Comparison of ENCODE assay signal across 8 cellular contexts in the genomic region with DNA sequence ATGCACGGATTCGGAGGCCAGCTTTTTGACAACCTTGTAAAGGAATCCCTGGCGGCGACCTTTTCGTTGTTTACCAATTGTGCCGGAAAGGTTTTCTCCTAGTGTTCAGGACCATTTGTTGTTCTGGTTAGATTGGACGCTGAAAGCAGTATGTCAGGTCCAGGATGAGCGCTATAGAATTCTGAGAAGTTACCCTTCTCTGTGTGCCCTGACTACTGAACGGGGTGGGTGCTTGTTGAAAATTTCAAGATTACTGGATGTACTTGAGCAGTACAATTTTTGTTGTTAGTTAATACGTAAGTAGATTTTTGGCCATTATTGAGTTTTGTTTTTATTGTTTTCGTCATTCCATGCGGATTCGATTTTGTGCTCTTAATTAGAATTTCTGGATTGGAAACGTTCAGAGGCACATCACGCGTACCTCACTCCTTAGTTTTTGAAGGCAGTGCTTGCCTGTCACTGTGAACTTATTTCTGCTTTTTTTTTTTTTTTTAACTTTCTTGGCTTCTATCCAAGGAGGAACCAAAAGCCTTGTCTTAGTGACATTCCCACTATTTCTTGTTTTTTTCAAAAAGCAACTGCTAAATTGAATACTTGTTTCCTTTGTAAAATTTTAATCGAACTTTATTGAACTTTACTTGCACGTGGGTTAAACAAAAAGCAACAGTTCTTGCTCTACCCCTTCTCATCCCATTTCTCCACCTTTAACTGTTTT. TPM values are rescaled to one million over a fixed set of nuclear protein-coding genes. Genes with fewer than 3 reads are reported as not detected.
A peak's percentile ranks its signal among the peaks of the same experiment; 100 is the strongest.
DNase-seq lines count a peak whose midpoint lies in the region; ATAC-seq lines count a peak whose summit lies in the region.

No MANE protein-coding gene starts in this region.

- peak; percentile 21 for ATAC-seq in activated CD4-positive, alpha-beta T cell treated with anti-CD3 and anti-CD28 coated beads for 36 hours
- peak; percentile 14 for ATAC-seq in HG03342 (IDR thresholded peaks at IDR 0.05; ENCODE audit: unreplicated experiment)
- ATAC-seq in activated naive CD8-positive, alpha-beta T cell treated with anti-CD3 and anti-CD28 coated beads, Interleukin-2, amount 10 ng/mL, durations not matched to agents 7 days and 5 days (ENCODE audit: low read depth): peak; percentile 10
- peak; percentile 30 for ATAC-seq in stimulated activated naive CD8-positive, alpha-beta T cell treated with anti-CD3 and anti-CD28 coated beads, Interleukin-15, amount 100 ng/mL, for 72 hours

- H3K27me3 Mint-ChIP-seq in activated CD4-positive, alpha-beta T cell treated with anti-CD3 and anti-CD28 coated beads for 36 hours: no peaks in the 10 kb centered on the region
- H3K27me3 Mint-ChIP-seq in activated naive CD8-positive, alpha-beta T cell treated with anti-CD3 and anti-CD28 coated beads, Interleukin-2, amount 10 ng/mL, durations not matched to agents 7 days and 5 days: no peaks in the 10 kb centered on the region
- H3K27me3 Mint-ChIP-seq in stimulated activated naive CD8-positive, alpha-beta T cell treated with anti-CD3 and anti-CD28 coated beads, Interleukin-15, amount 100 ng/mL, for 72 hours: no peaks in the 10 kb centered on the region

- DNase-seq in activated CD4-positive, alpha-beta T cell treated with anti-CD3 and anti-CD28 coated beads for 36 hours: no peak
- no peak for DNase-seq in activated CD4-positive, alpha-beta T cell treated with anti-CD3 and anti-CD28 coated beads, Interleukin-2, amount 50 U/mL, for 1 hour
- no peak for DNase-seq in activated naive CD8-positive, alpha-beta T cell treated with anti-CD3 and anti-CD28 coated beads, Interleukin-2, amount 10 ng/mL, durations not matched to agents 7 days and 5 days
- no peak for DNase-seq in stimulated activated naive CD8-positive, alpha-beta T cell treated with anti-CD3 and anti-CD28 coated beads, Interleukin-15, amount 100 ng/mL, for 72 hours
- DNase-seq in H4 (ENCODE audit: low spot score): no peak
- DNase-seq in hepatic stellate cell (ENCODE audit: low spot score): no peak

- peak overlapping the region; percentile 95 for H3K4me3 ChIP-seq in iPS-18c (ENCODE audit: insufficient read depth, low read depth, low read length)

- intact Hi-C loops in activated CD4-positive, alpha-beta T cell treated with anti-CD3 and anti-CD28 coated beads for 36 hours (cut with DNase I, micrococcal nuclease): loop anchor here (1.0 to 10.0 kb wide), 14 partner anchors 52 to 1251 kb away; partner anchors contain the start of genes CFAP61 (in 1 of the 2), CRNKL1 (in 1 of the 2), INSM1 (in 1 of the 2) and KIZ (in 1 of the 2)

- H3K9me3 Mint-ChIP-seq in activated CD4-positive, alpha-beta T cell treated with anti-CD3 and anti-CD28 coated beads for 36 hours (ENCODE audit: low read depth): no peaks in the 10 kb centered on the region
- H3K9me3 Mint-ChIP-seq in activated naive CD8-positive, alpha-beta T cell treated with anti-CD3 and anti-CD28 coated beads, Interleukin-2, amount 10 ng/mL, durations not matched to agents 7 days and 5 days: peaks cover 6% of the 10 kb centered on the region
- no peaks in the 10 kb centered on the region for H3K9me3 Mint-ChIP-seq in stimulated activated naive CD8-positive, alpha-beta T cell treated with anti-CD3 and anti-CD28 coated beads, Interleukin-15, amount 100 ng/mL, for 72 hours

- H3K36me3 Mint-ChIP-seq in activated CD4-positive, alpha-beta T cell treated with anti-CD3 and anti-CD28 coated beads for 36 hours (ENCODE audit: low read depth): peaks cover 35% of the 10 kb centered on the region
- H3K36me3 Mint-ChIP-seq in activated naive CD8-positive, alpha-beta T cell treated with anti-CD3 and anti-CD28 coated beads, Interleukin-2, amount 10 ng/mL, durations not matched to agents 7 days and 5 days: peaks cover 26% of the 10 kb centered on the region

- H3K27ac Mint-ChIP-seq in activated CD4-positive, alpha-beta T cell treated with anti-CD3 and anti-CD28 coated beads for 36 hours: peak overlapping the region; percentile 98
- H3K27ac Mint-ChIP-seq in activated naive CD8-positive, alpha-beta T cell treated with anti-CD3 and anti-CD28 coated beads, Interleukin-2, amount 10 ng/mL, durations not matched to agents 7 days and 5 days: peak overlapping the region; percentile 99
- H3K27ac Mint-ChIP-seq in stimulated activated naive CD8-positive, alpha-beta T cell treated with anti-CD3 and anti-CD28 coated beads, Interleukin-15, amount 100 ng/mL, for 72 hours: peak overlapping the region; percentile 99 to 100

- H3K4me1 Mint-ChIP-seq in activated CD4-positive, alpha-beta T cell treated with anti-CD3 and anti-CD28 coated beads for 36 hours: peaks cover 34% of the 10 kb centered on the region
- peaks cover 30% of the 10 kb centered on the region for H3K4me1 Mint-ChIP-seq in activated naive CD8-positive, alpha-beta T cell treated with anti-CD3 and anti-CD28 coated beads, Interleukin-2, amount 10 ng/mL, durations not matched to agents 7 days and 5 days
- H3K4me1 Mint-ChIP-seq in stimulated activated naive CD8-positive, alpha-beta T cell treated with anti-CD3 and anti-CD28 coated beads, Interleukin-15, amount 100 ng/mL, for 72 hours: peaks cover 26% of the 10 kb centered on the region

- H3K9me3 ChIP-seq in iPS-18c (ENCODE audit: control insufficient read depth, insufficient read depth, low read length): no peaks in the 10 kb centered on the region

- peak overlapping the region; percentile 93 for H3K4me3 Mint-ChIP-seq in activated CD4-positive, alpha-beta T cell treated with anti-CD3 and anti-CD28 coated beads for 36 hours
- peak overlapping the region; percentile 98 for H3K4me3 Mint-ChIP-seq in activated naive CD8-positive, alpha-beta T cell treated with anti-CD3 and anti-CD28 coated beads, Interleukin-2, amount 10 ng/mL, durations not matched to agents 7 days and 5 days
- H3K4me3 Mint-ChIP-seq in stimulated activated naive CD8-positive, alpha-beta T cell treated with anti-CD3 and anti-CD28 coated beads, Interleukin-15, amount 100 ng/mL, for 72 hours: peak overlapping the region; percentile 96 to 98

- POLR2A ChIA-PET in activated CD4-positive, alpha-beta T cell treated with anti-CD3 and anti-CD28 coated beads for 36 hours (lab: Charles Lee): no interaction called here
- POLR2A ChIA-PET in activated naive CD8-positive, alpha-beta T cell treated with anti-CD3 and anti-CD28 coated beads, Interleukin-2, amount 10 ng/mL, durations not matched to agents 7 days and 5 days (lab: Charles Lee): interaction anchor here (0.6 to 1.6 kb wide), 6 partner anchors 8 to 167 kb away, joined by 3 to 10 read pairs (median 4); no protein-coding TSS in a partner anchor

- CTCF ChIA-PET in activated CD4-positive, alpha-beta T cell treated with anti-CD3 and anti-CD28 coated beads for 36 hours (lab: Charles Lee): interaction anchor here (0.7 to 2.7 kb wide), 3 partner anchors 16 to 68 kb away, joined by 3 to 9 read pairs (median 4); no protein-coding TSS in a partner anchor

RNA-seq across cellular contexts. Expression of gene XRN2, which starts 0.9 kb away (rescaled TPM):
- 10 to 100 TPM; 87.1 to 88.4 TPM for total RNA-seq in activated CD4-positive, alpha-beta T cell treated with anti-CD3 and anti-CD28 coated beads for 36 hours
- 10 to 100 TPM; 51.5 to 53.7 TPM for total RNA-seq in activated naive CD8-positive, alpha-beta T cell treated with anti-CD3 and anti-CD28 coated beads, Interleukin-2, amount 10 ng/mL, durations not matched to agents 7 days and 5 days
- 95.4 and 111 TPM in 2 replicates for total RNA-seq in H4 (2014; rRNA removed; shearing (Covaris generic))
